ENCODE assay signal across 8 cellular contexts in the genomic region with DNA sequence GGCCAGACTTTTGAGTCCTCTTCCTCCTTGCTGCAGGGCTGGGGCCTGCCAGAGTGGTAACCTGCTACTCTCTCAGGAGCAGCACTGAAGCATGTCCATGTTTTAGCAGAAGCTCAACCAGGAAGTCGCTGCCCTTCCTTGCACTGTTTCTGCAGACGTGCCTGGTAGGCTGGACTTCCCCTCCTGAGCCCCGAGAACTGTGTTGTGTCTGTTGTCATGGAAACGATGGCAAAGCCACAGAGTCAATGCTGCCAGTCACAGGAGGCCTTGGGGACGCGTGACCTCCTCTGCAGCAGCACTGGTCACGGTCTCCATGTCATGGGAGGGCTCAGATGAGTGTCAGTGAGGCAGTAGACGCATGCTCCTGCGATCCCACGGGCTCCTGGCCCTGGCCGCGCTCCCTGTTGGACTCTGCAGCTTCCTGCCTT.
A peak's percentile ranks its signal among the peaks of the same experiment; 100 is the strongest.
DNase-seq lines count a peak whose midpoint lies in the region; ATAC-seq and TF ChIP-seq lines count a peak whose summit lies in the region.

No MANE protein-coding gene starts in this region.

- peak; percentile 90 for DNase-seq in DMS153 (lab: John Stamatoyannopoulos, UW)
- peak; percentile 71 for DNase-seq in activated CD4-positive, CD25-positive, alpha-beta regulatory T cell treated with anti-CD3 and anti-CD28 coated beads, Interleukin-2, amount 50 U/mL, for 72 hours
- peak; percentile 89 to 98 for DNase-seq in dermis microvascular lymphatic vessel endothelial cell (ENCODE audit: low read depth in 2 of 2)
- peak; percentile 86 for DNase-seq in lung (ENCODE audit: low spot score)
- DNase-seq in stimulated activated CD8-positive, alpha-beta memory T cell treated with anti-CD3 and anti-CD28 coated beads, Interleukin-12 subunit alpha, Interleukin-12 subunit beta, amount 100 ng/mL, for 1 hour (ENCODE audit: low read depth): peak; percentile 52
- DNase-seq in NCI-H1930 (lab: John Stamatoyannopoulos, UW): no peak

- peak overlapping the region in 1 of 2 donors; percentile 58 for H3K27ac ChIP-seq in lung (ENCODE audit: low read depth in 1 of 2, low read length in 1 of 2)

- TF ChIP-seq CTCF in lung (IDR thresholded peaks at IDR 0.05; ENCODE audit: control extremely low read depth, extremely low read depth): no peak

- 3 to 10% methylated on average over 12 of the region's 12 CpGs for WGBS in lung, 2 donors

- no peaks in the 10 kb centered on the region for H3K36me3 ChIP-seq in lung (ENCODE audit: control insufficient read depth in 2 of 2, insufficient read depth in 2 of 2, low read length in 2 of 2)

- no peak overlapping the region for H3K4me3 ChIP-seq in lung

- H3K27me3 ChIP-seq in lung (ENCODE audit: control insufficient read depth, insufficient read depth): no peaks in the 10 kb centered on the region

- ATAC-seq in GM19468 (IDR thresholded peaks at IDR 0.05; ENCODE audit: extremely low read depth, unreplicated experiment) (peak; percentile 99), HG03575 (IDR thresholded peaks at IDR 0.05; ENCODE audit: extremely low read depth, insufficient number of reproducible peaks, low FRiP score, unreplicated experiment) (peak; percentile 98), lung (ENCODE audit: insufficient read depth, low FRiP score) (peak; percentile 90)

- H3K4me1 ChIP-seq in lung (ENCODE audit: control insufficient read depth in 2 of 2, insufficient read depth in 2 of 2, low read length in 2 of 2): peaks cover 3 to 10% of the 10 kb centered on the region in 2 donors

- H3K9me3 ChIP-seq in lung (ENCODE audit: control insufficient read depth in 2 of 2, insufficient read depth in 1 of 2, low read length in 1 of 2): no peaks in the 10 kb centered on the region

Comparison
In these comparisons a context has a peak if more than half of its experiments do, and no peak if none do; other contexts are left out.
1. DNase-seq: peak in DMS153 (single experiment), activated CD4-positive, CD25-positive, alpha-beta regulatory T cell treated with anti-CD3 and anti-CD28 coated beads, Interleukin-2, amount 50 U/mL, for 72 hours (single experiment), dermis microvascular lymphatic vessel endothelial cell (2 of 2), lung (single experiment) and stimulated activated CD8-positive, alpha-beta memory T cell treated with anti-CD3 and anti-CD28 coated beads, Interleukin-12 subunit alpha, Interleukin-12 subunit beta, amount 100 ng/mL, for 1 hour (single experiment); none in NCI-H1930 (0 of 2).
2. Peak in every context shown above with its lines, with median percentiles within 50 percentile points of each other: ATAC-seq.